1 cellular context compared by ENCODE assay signal in the genomic region with DNA sequence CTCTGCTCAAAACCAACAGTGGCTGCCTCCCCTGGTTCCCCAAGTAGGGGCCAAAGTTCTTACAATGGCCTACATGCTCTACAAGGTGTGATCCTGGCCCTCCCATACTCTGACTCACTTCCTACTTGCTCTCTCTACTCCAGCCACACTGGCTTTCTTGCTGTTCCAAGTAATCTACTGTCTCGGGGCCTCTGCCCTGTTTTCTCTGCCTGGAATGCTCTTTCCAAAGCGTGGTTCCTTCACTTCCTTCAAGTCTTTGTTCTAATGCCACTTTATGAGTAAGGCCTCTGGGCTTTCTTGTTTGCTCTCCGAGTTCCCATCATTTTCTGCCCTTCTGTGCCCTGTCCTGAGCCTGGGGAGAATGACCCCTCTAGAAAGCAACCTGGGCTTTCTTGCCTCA.
TF ChIP-seq lines count a peak whose summit lies in the region.

No MANE protein-coding gene starts in this region.

TF ChIP-seq in H1, 55 proteins besides CTCF, POLR2A, EP300 and RAD21:
- TF ChIP-seq HDAC2 (IDR thresholded peaks at IDR 0.05; ENCODE audit: borderline replicate concordance in 1 of 2, low read depth in 2 of 2, low read length in 2 of 2) (no peak), RNF2 (IDR thresholded peaks at IDR 0.05; ENCODE audit: borderline replicate concordance, low read depth, low read length, missing control alignments, poor library complexity, severe bottlenecking) (no peak), NRF1 (IDR thresholded peaks at IDR 0.05; ENCODE audit: low read depth, low read length) (no peak), CBX5 (IDR thresholded peaks at IDR 0.05; ENCODE audit: low read depth, low read length) (no peak), KDM5A (IDR thresholded peaks at IDR 0.05; ENCODE audit: low read length) (no peak), RFX5 (IDR thresholded peaks at IDR 0.05; ENCODE audit: borderline replicate concordance, low read depth, low read length) (no peak), KDM4A (IDR thresholded peaks at IDR 0.05; ENCODE audit: low read depth, low read length, severe bottlenecking) (no peak), MAFK (IDR thresholded peaks at IDR 0.05; ENCODE audit: low read depth, low read length) (no peak), KDM1A (IDR thresholded peaks at IDR 0.05; ENCODE audit: borderline replicate concordance, low read length) (no peak), CTBP2 (IDR thresholded peaks at IDR 0.05; ENCODE audit: borderline replicate concordance, insufficient read depth, insufficient read length, low read length) (no peak), SP1 (IDR thresholded peaks at IDR 0.05; ENCODE audit: low read depth, low read length) (no peak), JUND (IDR thresholded peaks at IDR 0.05; ENCODE audit: low read length) (no peak)
- TF ChIP-seq, protein P1, sequence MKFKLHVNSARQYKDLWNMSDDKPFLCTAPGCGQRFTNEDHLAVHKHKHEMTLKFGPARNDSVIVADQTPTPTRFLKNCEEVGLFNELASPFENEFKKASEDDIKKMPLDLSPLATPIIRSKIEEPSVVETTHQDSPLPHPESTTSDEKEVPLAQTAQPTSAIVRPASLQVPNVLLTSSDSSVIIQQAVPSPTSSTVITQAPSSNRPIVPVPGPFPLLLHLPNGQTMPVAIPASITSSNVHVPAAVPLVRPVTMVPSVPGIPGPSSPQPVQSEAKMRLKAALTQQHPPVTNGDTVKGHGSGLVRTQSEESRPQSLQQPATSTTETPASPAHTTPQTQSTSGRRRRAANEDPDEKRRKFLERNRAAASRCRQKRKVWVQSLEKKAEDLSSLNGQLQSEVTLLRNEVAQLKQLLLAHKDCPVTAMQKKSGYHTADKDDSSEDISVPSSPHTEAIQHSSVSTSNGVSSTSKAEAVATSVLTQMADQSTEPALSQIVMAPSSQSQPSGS (IDR thresholded peaks at IDR 0.05; ENCODE audit: low read length): no peak
- TF ChIP-seq, protein P2, sequence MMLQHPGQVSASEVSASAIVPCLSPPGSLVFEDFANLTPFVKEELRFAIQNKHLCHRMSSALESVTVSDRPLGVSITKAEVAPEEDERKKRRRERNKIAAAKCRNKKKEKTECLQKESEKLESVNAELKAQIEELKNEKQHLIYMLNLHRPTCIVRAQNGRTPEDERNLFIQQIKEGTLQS (IDR thresholded peaks at IDR 0.05; ENCODE audit: insufficient read depth, low read depth, low read length): no peak
